ENCODE assay signal across 9 cellular contexts in genomic region chr2:219388845-219389156, GRCh38. TPM values are rescaled to one million over a fixed set of nuclear protein-coding genes. Genes with fewer than 3 reads are reported as not detected.
A peak's percentile ranks its signal among the peaks of the same experiment; 100 is the strongest.
DNase-seq lines count a peak whose midpoint lies in the region; ATAC-seq and TF ChIP-seq lines count a peak whose summit lies in the region.
"Had no signal": no experiment of that assay in that cellular context is flagged by ENCODE, and none has a peak within 500 bp of the region (broad histone marks: within the 10 kb centered on the region; RNA-seq: fewer than 3 reads in every experiment).

No MANE protein-coding gene starts in this region.

- peaks cover 17 to 28% (median 26%) of the 10 kb centered on the region in 4 donors for H3K36me3 ChIP-seq in esophagus muscularis mucosa

- H3K27me3 ChIP-seq in esophagus muscularis mucosa, result no peaks in the 10 kb centered on the region

- ATAC-seq in HG02763 (IDR thresholded peaks at IDR 0.05; ENCODE audit: unreplicated experiment) (no peak), HG02938 (IDR thresholded peaks at IDR 0.05; ENCODE audit: unreplicated experiment) (no peak)

- intact Hi-C loops in esophagus muscularis mucosa (cut with DNase I), result loop anchor here (10.0 kb wide), 1 partner anchor 214 kb away; the partner anchor contains the start of genes CNPPD1, RETREG2 and SLC23A3

- peaks cover 3% of the 10 kb centered on the region for H3K36me3 Mint-ChIP-seq in progenitor cell of endocrine pancreas (ENCODE audit: insufficient read depth)

- DNase-seq in RWPE1 (ENCODE audit: low spot score), result no peak
- DNase-seq in esophagus muscularis mucosa (ENCODE audit: extremely low spot score), result no peak
- no peak for DNase-seq in progenitor cell of endocrine pancreas (ENCODE audit: low spot score, unreplicated experiment)
- no peak for DNase-seq in foreskin melanocyte
- DNase-seq in GM19240 (ENCODE audit: insufficient read length, low spot score), result no peak

- peaks cover 3% of the 10 kb centered on the region for H3K4me1 Mint-ChIP-seq in progenitor cell of endocrine pancreas (ENCODE audit: low read depth)

- H3K9me3 ChIP-seq in esophagus muscularis mucosa, result no peaks in the 10 kb centered on the region

- H3K27ac Mint-ChIP-seq in progenitor cell of endocrine pancreas, result peak overlapping the region; percentile 76

- CTCF ChIA-PET in RWPE1 (lab: Yijun Ruan, JAX), result interaction anchor here (0.6 to 1.7 kb wide), 7 partner anchors 14 to 229 kb away, joined by 3 to 8 read pairs (median 3); no protein-coding TSS in a partner anchor

- peak overlapping the region; percentile 93 for H3K27ac ChIP-seq in RWPE1
- peak overlapping the region; percentile 82 to 93 (median 89) for H3K27ac ChIP-seq in esophagus muscularis mucosa (replicated peaks in 1 of 4)

- WGBS in esophagus muscularis mucosa, result 36% methylated on average over 6 of the region's 6 CpGs

- H3K9me3 Mint-ChIP-seq in progenitor cell of endocrine pancreas (ENCODE audit: low read depth), result no peaks in the 10 kb centered on the region

- POLR2A ChIA-PET in RWPE1 (lab: Yijun Ruan, JAX; ENCODE audit: low non-redundant PET), result interaction anchor here (0.6 to 1.0 kb wide), 2 partner anchors 9 to 15 kb away, joined by 3 to 7 read pairs; no protein-coding TSS in a partner anchor

- H3K27me3 Mint-ChIP-seq in progenitor cell of endocrine pancreas, result no peaks in the 10 kb centered on the region

- H3K4me3 ChIP-seq in GM08714 (ENCODE audit: low read length) (peak overlapping the region; percentile 68; the same call in 1 of the 2 replicates), esophagus muscularis mucosa (peak overlapping the region; percentile 67 to 96 (median 82))

- no peak for TF ChIP-seq POLR2A in esophagus muscularis mucosa (IDR thresholded peaks at IDR 0.05; ENCODE audit: low read depth)

- TF ChIP-seq CTCF in RWPE1 (conservative IDR thresholded peaks at IDR 0.05; ENCODE audit: low read depth), result no peak
- no peak for TF ChIP-seq CTCF in esophagus muscularis mucosa (IDR thresholded peaks at IDR 0.05)
- TF ChIP-seq CTCF in progenitor cell of endocrine pancreas (IDR thresholded peaks at IDR 0.05; ENCODE audit: unreplicated experiment), result no peak

- peaks cover 26 to 38% (median 30%) of the 10 kb centered on the region in 4 donors for H3K4me1 ChIP-seq in esophagus muscularis mucosa

- peak overlapping the region; percentile 71 for H3K4me3 Mint-ChIP-seq in progenitor cell of endocrine pancreas (ENCODE audit: low read depth)

- no peak for TF ChIP-seq EP300 in esophagus muscularis mucosa (IDR thresholded peaks at IDR 0.05)

RNA-seq across cellular contexts. Expression of gene DNPEP, which starts 1.1 kb away (rescaled TPM):
- total RNA-seq in esophagus muscularis mucosa (100 to 1,000 TPM in 1 of 4 donors, 10 to 100 TPM in 3; 44.9 to 102 (median 61.6) TPM), progenitor cell of endocrine pancreas (36.0 and 47.0 TPM in 2 replicates)

RNA-seq across cellular contexts. Expression of gene DES, which starts 29.4 kb away (rescaled TPM):
- over 10,000 TPM; 19,781 to 23,770 (median 22,752) TPM for total RNA-seq in esophagus muscularis mucosa
- total RNA-seq in progenitor cell of endocrine pancreas, result not detected in 2 replicates
- total RNA-seq: activated CD8-positive, alpha-beta memory T cell treated with anti-CD3 and anti-CD28 coated beads for 36 hours had no signal

RNA-seq across cellular contexts. Expression of gene SPEG, which starts 45.8 kb away (rescaled TPM):
- total RNA-seq in esophagus muscularis mucosa, result 100 to 1,000 TPM; 115 to 251 (median 180) TPM
- total RNA-seq in progenitor cell of endocrine pancreas, result 15.1 and 15.5 TPM in 2 replicates

RNA-seq across cellular contexts. Expression of gene RESP18, which starts 56.3 kb away (rescaled TPM):
- total RNA-seq in esophagus muscularis mucosa (not detected), progenitor cell of endocrine pancreas (not detected in 2 replicates)
- total RNA-seq: activated CD8-positive, alpha-beta memory T cell treated with anti-CD3 and anti-CD28 coated beads for 36 hours had no signal

Comparison
In these comparisons a context has a peak if more than half of its experiments do, and no peak if none do; other contexts are left out.
1. RNA of gene DES, which starts 29.4 kb away (total RNA-seq): 19,781 to 23,770 TPM in esophagus muscularis mucosa; not detected in progenitor cell of endocrine pancreas; every median in the first group is over 1,000 times any median in the second.